Comparison of ENCODE assay signal across 1 cellular context in the genomic region with DNA sequence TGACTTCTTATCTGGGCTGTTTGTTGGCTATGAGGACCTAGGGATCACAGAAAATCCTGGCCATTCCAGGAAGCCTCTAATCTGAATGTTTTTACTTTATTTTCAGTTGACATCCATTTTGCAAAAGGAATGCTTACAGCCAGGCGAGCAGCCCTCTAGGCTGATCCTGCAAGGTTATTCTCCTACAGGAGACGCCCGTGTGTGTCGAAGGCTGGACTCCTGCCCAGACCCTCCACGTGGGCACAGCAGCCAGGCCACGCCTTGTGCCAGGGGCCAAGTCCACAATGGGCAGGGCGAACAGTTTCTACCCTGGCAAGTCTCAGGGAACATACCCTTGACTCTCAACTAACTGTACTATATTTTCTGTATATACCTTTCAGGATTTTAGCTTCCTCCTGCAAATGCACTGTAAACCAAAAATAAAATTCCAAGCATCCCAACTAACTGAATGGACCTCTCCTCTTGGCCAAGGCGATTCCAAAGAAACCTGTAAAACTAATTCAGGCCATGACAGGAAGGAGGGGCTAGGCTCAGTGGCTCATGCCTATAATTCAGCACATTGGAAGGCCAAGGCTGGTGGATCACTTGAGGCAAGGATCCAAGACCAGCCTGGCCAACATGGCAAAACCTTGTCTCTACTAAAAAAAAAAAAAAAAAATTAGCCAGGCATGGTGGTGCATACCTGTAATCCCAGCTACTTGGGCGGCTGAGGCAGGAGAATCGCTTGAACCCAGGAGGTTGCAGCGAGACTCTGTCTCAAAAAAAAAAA.
TF ChIP-seq lines count a peak whose summit lies in the region.

No MANE protein-coding gene starts in this region.

TF ChIP-seq in K562, 482 proteins besides CTCF, POLR2A, EP300 and RAD21 (continues in another document):
- no peak for TF ChIP-seq SAFB (IDR thresholded peaks at IDR 0.05; ENCODE audit: borderline replicate concordance, low read depth, low read length)
- TF ChIP-seq, protein P1, sequence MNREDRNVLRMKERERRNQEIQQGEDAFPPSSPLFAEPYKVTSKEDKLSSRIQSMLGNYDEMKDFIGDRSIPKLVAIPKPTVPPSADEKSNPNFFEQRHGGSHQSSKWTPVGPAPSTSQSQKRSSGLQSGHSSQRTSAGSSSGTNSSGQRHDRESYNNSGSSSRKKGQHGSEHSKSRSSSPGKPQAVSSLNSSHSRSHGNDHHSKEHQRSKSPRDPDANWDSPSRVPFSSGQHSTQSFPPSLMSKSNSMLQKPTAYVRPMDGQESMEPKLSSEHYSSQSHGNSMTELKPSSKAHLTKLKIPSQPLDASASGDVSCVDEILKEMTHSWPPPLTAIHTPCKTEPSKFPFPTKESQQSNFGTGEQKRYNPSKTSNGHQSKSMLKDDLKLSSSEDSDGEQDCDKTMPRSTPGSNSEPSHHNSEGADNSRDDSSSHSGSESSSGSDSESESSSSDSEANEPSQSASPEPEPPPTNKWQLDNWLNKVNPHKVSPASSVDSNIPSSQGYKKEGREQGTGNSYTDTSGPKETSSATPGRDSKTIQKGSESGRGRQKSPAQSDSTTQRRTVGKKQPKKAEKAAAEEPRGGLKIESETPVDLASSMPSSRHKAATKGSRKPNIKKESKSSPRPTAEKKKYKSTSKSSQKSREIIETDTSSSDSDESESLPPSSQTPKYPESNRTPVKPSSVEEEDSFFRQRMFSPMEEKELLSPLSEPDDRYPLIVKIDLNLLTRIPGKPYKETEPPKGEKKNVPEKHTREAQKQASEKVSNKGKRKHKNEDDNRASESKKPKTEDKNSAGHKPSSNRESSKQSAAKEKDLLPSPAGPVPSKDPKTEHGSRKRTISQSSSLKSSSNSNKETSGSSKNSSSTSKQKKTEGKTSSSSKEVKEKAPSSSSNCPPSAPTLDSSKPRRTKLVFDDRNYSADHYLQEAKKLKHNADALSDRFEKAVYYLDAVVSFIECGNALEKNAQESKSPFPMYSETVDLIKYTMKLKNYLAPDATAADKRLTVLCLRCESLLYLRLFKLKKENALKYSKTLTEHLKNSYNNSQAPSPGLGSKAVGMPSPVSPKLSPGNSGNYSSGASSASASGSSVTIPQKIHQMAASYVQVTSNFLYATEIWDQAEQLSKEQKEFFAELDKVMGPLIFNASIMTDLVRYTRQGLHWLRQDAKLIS (CRISPR knock-in tag; IDR thresholded peaks at IDR 0.05), result 0 out of 2 replicates have a peak, but pooled peaks have one; percentile 50
- peak; percentile 48; the same call in 1 of the 2 replicates for TF ChIP-seq RBFOX2 (IDR thresholded peaks at IDR 0.05; ENCODE audit: low read depth, low read length)
- no peak for TF ChIP-seq MEF2D (tag; conservative IDR thresholded peaks at IDR 0.05; ENCODE audit: low read depth)
- TF ChIP-seq, protein P2, sequence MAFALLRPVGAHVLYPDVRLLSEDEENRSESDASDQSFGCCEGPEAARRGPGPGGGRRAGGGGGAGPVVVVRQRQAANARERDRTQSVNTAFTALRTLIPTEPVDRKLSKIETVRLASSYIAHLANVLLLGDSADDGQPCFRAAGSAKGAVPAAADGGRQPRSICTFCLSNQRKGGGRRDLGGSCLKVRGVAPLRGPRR (CRISPR knock-in tag; IDR thresholded peaks at IDR 0.05), result no peak
- TF ChIP-seq, protein P3, sequence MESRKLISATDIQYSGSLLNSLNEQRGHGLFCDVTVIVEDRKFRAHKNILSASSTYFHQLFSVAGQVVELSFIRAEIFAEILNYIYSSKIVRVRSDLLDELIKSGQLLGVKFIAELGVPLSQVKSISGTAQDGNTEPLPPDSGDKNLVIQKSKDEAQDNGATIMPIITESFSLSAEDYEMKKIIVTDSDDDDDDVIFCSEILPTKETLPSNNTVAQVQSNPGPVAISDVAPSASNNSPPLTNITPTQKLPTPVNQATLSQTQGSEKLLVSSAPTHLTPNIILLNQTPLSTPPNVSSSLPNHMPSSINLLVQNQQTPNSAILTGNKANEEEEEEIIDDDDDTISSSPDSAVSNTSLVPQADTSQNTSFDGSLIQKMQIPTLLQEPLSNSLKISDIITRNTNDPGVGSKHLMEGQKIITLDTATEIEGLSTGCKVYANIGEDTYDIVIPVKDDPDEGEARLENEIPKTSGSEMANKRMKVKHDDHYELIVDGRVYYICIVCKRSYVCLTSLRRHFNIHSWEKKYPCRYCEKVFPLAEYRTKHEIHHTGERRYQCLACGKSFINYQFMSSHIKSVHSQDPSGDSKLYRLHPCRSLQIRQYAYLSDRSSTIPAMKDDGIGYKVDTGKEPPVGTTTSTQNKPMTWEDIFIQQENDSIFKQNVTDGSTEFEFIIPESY (CRISPR knock-in tag; IDR thresholded peaks at IDR 0.05), result no peak
- TF ChIP-seq ERF (CRISPR knock-in tag; IDR thresholded peaks at IDR 0.05), result peak; percentile 62; the same call in 1 of the 2 replicates
- no peak for TF ChIP-seq EWSR1 (IDR thresholded peaks at IDR 0.05; ENCODE audit: borderline replicate concordance, low read depth, partially characterized antibody)
- TF ChIP-seq ZNF644 (tag; IDR thresholded peaks at IDR 0.05; ENCODE audit: low read depth), result no peak
- TF ChIP-seq, protein P4, sequence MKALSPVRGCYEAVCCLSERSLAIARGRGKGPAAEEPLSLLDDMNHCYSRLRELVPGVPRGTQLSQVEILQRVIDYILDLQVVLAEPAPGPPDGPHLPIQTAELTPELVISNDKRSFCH (CRISPR knock-in tag; IDR thresholded peaks at IDR 0.05), result no peak
- TF ChIP-seq, protein P4 (tag; IDR thresholded peaks at IDR 0.05), result no peak
- TF ChIP-seq ZNF282 (CRISPR knock-in tag; IDR thresholded peaks at IDR 0.05), result no peak
- TF ChIP-seq, protein P5, sequence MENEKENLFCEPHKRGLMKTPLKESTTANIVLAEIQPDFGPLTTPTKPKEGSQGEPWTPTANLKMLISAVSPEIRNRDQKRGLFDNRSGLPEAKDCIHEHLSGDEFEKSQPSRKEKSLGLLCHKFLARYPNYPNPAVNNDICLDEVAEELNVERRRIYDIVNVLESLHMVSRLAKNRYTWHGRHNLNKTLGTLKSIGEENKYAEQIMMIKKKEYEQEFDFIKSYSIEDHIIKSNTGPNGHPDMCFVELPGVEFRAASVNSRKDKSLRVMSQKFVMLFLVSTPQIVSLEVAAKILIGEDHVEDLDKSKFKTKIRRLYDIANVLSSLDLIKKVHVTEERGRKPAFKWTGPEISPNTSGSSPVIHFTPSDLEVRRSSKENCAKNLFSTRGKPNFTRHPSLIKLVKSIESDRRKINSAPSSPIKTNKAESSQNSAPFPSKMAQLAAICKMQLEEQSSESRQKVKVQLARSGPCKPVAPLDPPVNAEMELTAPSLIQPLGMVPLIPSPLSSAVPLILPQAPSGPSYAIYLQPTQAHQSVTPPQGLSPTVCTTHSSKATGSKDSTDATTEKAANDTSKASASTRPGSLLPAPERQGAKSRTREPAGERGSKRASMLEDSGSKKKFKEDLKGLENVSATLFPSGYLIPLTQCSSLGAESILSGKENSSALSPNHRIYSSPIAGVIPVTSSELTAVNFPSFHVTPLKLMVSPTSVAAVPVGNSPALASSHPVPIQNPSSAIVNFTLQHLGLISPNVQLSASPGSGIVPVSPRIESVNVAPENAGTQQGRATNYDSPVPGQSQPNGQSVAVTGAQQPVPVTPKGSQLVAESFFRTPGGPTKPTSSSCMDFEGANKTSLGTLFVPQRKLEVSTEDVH (IDR thresholded peaks at IDR 0.05; ENCODE audit: low read depth, partially characterized antibody), result no peak
- 0 out of 2 replicates have a peak, but pooled peaks have one; percentile 35 for TF ChIP-seq MECOM (CRISPR knock-in tag; IDR thresholded peaks at IDR 0.05)
- TF ChIP-seq, protein P6, sequence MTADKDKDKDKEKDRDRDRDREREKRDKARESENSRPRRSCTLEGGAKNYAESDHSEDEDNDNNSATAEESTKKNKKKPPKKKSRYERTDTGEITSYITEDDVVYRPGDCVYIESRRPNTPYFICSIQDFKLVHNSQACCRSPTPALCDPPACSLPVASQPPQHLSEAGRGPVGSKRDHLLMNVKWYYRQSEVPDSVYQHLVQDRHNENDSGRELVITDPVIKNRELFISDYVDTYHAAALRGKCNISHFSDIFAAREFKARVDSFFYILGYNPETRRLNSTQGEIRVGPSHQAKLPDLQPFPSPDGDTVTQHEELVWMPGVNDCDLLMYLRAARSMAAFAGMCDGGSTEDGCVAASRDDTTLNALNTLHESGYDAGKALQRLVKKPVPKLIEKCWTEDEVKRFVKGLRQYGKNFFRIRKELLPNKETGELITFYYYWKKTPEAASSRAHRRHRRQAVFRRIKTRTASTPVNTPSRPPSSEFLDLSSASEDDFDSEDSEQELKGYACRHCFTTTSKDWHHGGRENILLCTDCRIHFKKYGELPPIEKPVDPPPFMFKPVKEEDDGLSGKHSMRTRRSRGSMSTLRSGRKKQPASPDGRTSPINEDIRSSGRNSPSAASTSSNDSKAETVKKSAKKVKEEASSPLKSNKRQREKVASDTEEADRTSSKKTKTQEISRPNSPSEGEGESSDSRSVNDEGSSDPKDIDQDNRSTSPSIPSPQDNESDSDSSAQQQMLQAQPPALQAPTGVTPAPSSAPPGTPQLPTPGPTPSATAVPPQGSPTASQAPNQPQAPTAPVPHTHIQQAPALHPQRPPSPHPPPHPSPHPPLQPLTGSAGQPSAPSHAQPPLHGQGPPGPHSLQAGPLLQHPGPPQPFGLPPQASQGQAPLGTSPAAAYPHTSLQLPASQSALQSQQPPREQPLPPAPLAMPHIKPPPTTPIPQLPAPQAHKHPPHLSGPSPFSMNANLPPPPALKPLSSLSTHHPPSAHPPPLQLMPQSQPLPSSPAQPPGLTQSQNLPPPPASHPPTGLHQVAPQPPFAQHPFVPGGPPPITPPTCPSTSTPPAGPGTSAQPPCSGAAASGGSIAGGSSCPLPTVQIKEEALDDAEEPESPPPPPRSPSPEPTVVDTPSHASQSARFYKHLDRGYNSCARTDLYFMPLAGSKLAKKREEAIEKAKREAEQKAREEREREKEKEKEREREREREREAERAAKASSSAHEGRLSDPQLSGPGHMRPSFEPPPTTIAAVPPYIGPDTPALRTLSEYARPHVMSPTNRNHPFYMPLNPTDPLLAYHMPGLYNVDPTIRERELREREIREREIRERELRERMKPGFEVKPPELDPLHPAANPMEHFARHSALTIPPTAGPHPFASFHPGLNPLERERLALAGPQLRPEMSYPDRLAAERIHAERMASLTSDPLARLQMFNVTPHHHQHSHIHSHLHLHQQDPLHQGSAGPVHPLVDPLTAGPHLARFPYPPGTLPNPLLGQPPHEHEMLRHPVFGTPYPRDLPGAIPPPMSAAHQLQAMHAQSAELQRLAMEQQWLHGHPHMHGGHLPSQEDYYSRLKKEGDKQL (CRISPR knock-in tag; IDR thresholded peaks at IDR 0.05; ENCODE audit: borderline replicate concordance), result 0 out of 2 replicates have a peak, but pooled peaks have one; percentile 60
- TF ChIP-seq CHD2 (IDR thresholded peaks at IDR 0.05; ENCODE audit: low read depth, low read length), result no peak
- TF ChIP-seq U2AF2 (optimal IDR thresholded peaks at IDR 0.05; ENCODE audit: low read depth, low read length), result no peak
- TF ChIP-seq HOXB6 (CRISPR knock-in tag; IDR thresholded peaks at IDR 0.05; ENCODE audit: borderline replicate concordance), result no peak
- no peak for TF ChIP-seq CBFB (CRISPR knock-in tag; IDR thresholded peaks at IDR 0.05)
- no peak for TF ChIP-seq ARNT (IDR thresholded peaks at IDR 0.05)
- TF ChIP-seq ZNF324 (CRISPR knock-in tag; IDR thresholded peaks at IDR 0.05), result no peak
- TF ChIP-seq C11orf30 (IDR thresholded peaks at IDR 0.05; ENCODE audit: low read depth), result no peak
- TF ChIP-seq, protein P7, sequence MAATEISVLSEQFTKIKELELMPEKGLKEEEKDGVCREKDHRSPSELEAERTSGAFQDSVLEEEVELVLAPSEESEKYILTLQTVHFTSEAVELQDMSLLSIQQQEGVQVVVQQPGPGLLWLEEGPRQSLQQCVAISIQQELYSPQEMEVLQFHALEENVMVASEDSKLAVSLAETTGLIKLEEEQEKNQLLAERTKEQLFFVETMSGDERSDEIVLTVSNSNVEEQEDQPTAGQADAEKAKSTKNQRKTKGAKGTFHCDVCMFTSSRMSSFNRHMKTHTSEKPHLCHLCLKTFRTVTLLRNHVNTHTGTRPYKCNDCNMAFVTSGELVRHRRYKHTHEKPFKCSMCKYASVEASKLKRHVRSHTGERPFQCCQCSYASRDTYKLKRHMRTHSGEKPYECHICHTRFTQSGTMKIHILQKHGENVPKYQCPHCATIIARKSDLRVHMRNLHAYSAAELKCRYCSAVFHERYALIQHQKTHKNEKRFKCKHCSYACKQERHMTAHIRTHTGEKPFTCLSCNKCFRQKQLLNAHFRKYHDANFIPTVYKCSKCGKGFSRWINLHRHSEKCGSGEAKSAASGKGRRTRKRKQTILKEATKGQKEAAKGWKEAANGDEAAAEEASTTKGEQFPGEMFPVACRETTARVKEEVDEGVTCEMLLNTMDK (IDR thresholded peaks at IDR 0.05; ENCODE audit: borderline replicate concordance, insufficient read depth, low read depth, low read length, poor library complexity, severe bottlenecking), result no peak
- TF ChIP-seq DDX20 (tag; IDR thresholded peaks at IDR 0.05; ENCODE audit: low read depth), result no peak
- no peak for TF ChIP-seq PHB2 (IDR thresholded peaks at IDR 0.05; ENCODE audit: low read depth)
- TF ChIP-seq, protein P8, sequence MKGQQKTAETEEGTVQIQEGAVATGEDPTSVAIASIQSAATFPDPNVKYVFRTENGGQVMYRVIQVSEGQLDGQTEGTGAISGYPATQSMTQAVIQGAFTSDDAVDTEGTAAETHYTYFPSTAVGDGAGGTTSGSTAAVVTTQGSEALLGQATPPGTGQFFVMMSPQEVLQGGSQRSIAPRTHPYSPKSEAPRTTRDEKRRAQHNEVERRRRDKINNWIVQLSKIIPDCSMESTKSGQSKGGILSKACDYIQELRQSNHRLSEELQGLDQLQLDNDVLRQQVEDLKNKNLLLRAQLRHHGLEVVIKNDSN (CRISPR knock-in tag; IDR thresholded peaks at IDR 0.05), result 0 out of 2 replicates have a peak, but pooled peaks have one; percentile 44
- no peak for TF ChIP-seq PRMT5 (CRISPR knock-in tag; IDR thresholded peaks at IDR 0.05)
- TF ChIP-seq GATA2 (CRISPR knock-in tag; IDR thresholded peaks at IDR 0.05), result no peak
- TF ChIP-seq ZNF174 (CRISPR knock-in tag; IDR thresholded peaks at IDR 0.05), result no peak
- peak; percentile 35; the same call in 1 of the 2 replicates for TF ChIP-seq ZNF175 (CRISPR knock-in tag; IDR thresholded peaks at IDR 0.05; ENCODE audit: low read depth)
- TF ChIP-seq ZNF79 (CRISPR knock-in tag; IDR thresholded peaks at IDR 0.05; ENCODE audit: low read depth), result no peak
- TF ChIP-seq RUNX1 (IDR thresholded peaks at IDR 0.05; ENCODE audit: low read depth), result 0 out of 2 replicates have a peak, but pooled peaks have one; percentile 16
- TF ChIP-seq, protein P9, sequence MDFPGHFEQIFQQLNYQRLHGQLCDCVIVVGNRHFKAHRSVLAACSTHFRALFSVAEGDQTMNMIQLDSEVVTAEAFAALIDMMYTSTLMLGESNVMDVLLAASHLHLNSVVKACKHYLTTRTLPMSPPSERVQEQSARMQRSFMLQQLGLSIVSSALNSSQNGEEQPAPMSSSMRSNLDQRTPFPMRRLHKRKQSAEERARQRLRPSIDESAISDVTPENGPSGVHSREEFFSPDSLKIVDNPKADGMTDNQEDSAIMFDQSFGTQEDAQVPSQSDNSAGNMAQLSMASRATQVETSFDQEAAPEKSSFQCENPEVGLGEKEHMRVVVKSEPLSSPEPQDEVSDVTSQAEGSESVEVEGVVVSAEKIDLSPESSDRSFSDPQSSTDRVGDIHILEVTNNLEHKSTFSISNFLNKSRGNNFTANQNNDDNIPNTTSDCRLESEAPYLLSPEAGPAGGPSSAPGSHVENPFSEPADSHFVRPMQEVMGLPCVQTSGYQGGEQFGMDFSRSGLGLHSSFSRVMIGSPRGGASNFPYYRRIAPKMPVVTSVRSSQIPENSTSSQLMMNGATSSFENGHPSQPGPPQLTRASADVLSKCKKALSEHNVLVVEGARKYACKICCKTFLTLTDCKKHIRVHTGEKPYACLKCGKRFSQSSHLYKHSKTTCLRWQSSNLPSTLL (IDR thresholded peaks at IDR 0.05), result no peak
- TF ChIP-seq ZNF165 (CRISPR knock-in tag; IDR thresholded peaks at IDR 0.05; ENCODE audit: borderline replicate concordance), result no peak
- TF ChIP-seq ZNF217 (CRISPR knock-in tag; IDR thresholded peaks at IDR 0.05), result no peak
- no peak for TF ChIP-seq NCOA6 (IDR thresholded peaks at IDR 0.05)
- no peak for TF ChIP-seq CHD1 (IDR thresholded peaks at IDR 0.05; ENCODE audit: low read length)
